Comparison of ENCODE assay signal across 15 cellular contexts in genomic region chr5:132046915-132047314, GRCh38. TPM values are rescaled to one million over a fixed set of nuclear protein-coding genes. Genes with fewer than 3 reads are reported as not detected.
DNase-seq lines count a peak whose midpoint lies in the region; ATAC-seq and TF ChIP-seq lines count a peak whose summit lies in the region.
"Had no signal": no experiment of that assay in that cellular context is flagged by ENCODE, and none has a peak within 500 bp of the region (broad histone marks: within the 10 kb centered on the region; RNA-seq: fewer than 3 reads in every experiment).

No MANE protein-coding gene starts in this region.

- H3K27me3 Mint-ChIP-seq in activated CD8-positive, alpha-beta memory T cell treated with anti-CD3 and anti-CD28 coated beads, Interleukin-2, amount 10 ng/mL, durations not matched to agents 7 days and 5 days: peaks cover 15% of the 10 kb centered on the region

- TF ChIP-seq CTCF in coronary artery (IDR thresholded peaks at IDR 0.05): no peak
- TF ChIP-seq CTCF in GM13976 (IDR thresholded peaks at IDR 0.05; ENCODE audit: borderline replicate concordance, control extremely low read depth, extremely low read depth, insufficient read depth, missing control alignments): no peak
- no peak for TF ChIP-seq CTCF in RWPE1 (conservative IDR thresholded peaks at IDR 0.05; ENCODE audit: low read depth)

- no peak overlapping the region for H3K27ac ChIP-seq in coronary artery
- H3K27ac ChIP-seq in RWPE1: no peak overlapping the region
- H3K27ac ChIP-seq: C4-2B had no signal

- no peaks in the 10 kb centered on the region for H3K4me1 Mint-ChIP-seq in activated CD8-positive, alpha-beta memory T cell treated with anti-CD3 and anti-CD28 coated beads, Interleukin-2, amount 10 ng/mL, durations not matched to agents 7 days and 5 days

- POLR2A ChIA-PET in RWPE1 (lab: Yijun Ruan, JAX; ENCODE audit: low non-redundant PET): no interaction called here

- H3K4me3 Mint-ChIP-seq in activated CD8-positive, alpha-beta memory T cell treated with anti-CD3 and anti-CD28 coated beads, Interleukin-2, amount 10 ng/mL, durations not matched to agents 7 days and 5 days: no peak overlapping the region

- in situ Hi-C loops in GM13976 (cut with MboI; ENCODE audit: low sequenced_read_pairs, unreplicated experiment): no loop called here

- peaks cover 4% of the 10 kb centered on the region for H3K9me3 Mint-ChIP-seq in activated CD8-positive, alpha-beta memory T cell treated with anti-CD3 and anti-CD28 coated beads, Interleukin-2, amount 10 ng/mL, durations not matched to agents 7 days and 5 days (ENCODE audit: low read depth)

- peak; percentile 2 for DNase-seq in activated CD8-positive, alpha-beta memory T cell treated with anti-CD3 and anti-CD28 coated beads, Interleukin-2, amount 50 U/mL, for 4 hours
- DNase-seq in activated CD8-positive, alpha-beta memory T cell treated with anti-CD3 and anti-CD28 coated beads, Interleukin-2, amount 10 ng/mL, durations not matched to agents 7 days and 5 days: no peak
- DNase-seq in ELF-1 (ENCODE audit: low read depth, low spot score) (peak; percentile 26), coronary artery (ENCODE audit: low spot score) (peak; percentile 52), mesenteric fat pad (ENCODE audit: low spot score) (peak; percentile 43), DMS79 (lab: John Stamatoyannopoulos, UW) (no peak), GM13976 (ENCODE audit: low spot score) (no peak), RWPE1 (ENCODE audit: low spot score) (no peak)
- DNase-seq: DMS153, NCI-H1436, NCI-H226 had no signal

- CTCF ChIA-PET in activated CD8-positive, alpha-beta memory T cell treated with anti-CD3 and anti-CD28 coated beads, Interleukin-2, amount 10 ng/mL, durations not matched to agents 7 days and 5 days (lab: Charles Lee): no interaction called here
- CTCF ChIA-PET in RWPE1 (lab: Yijun Ruan, JAX): interaction anchor here (0.5 to 0.7 kb wide), 2 partner anchors 18 to 1140 kb away, joined by 3 read pairs; no protein-coding TSS in a partner anchor

- peaks cover 5% of the 10 kb centered on the region for H3K36me3 Mint-ChIP-seq in activated CD8-positive, alpha-beta memory T cell treated with anti-CD3 and anti-CD28 coated beads, Interleukin-2, amount 10 ng/mL, durations not matched to agents 7 days and 5 days

- H3K4me3 ChIP-seq in coronary artery: no peak overlapping the region

- no peak for ATAC-seq in activated CD8-positive, alpha-beta memory T cell treated with anti-CD3 and anti-CD28 coated beads, Interleukin-2, amount 10 ng/mL, durations not matched to agents 7 days and 5 days
- ATAC-seq: HCT116, Panc1 had no signal

- no peak overlapping the region for H3K27ac Mint-ChIP-seq in activated CD8-positive, alpha-beta memory T cell treated with anti-CD3 and anti-CD28 coated beads, Interleukin-2, amount 10 ng/mL, durations not matched to agents 7 days and 5 days

RNA-seq across cellular contexts. Expression of gene IL3, which starts 13.5 kb away (rescaled TPM):
- total RNA-seq in activated CD8-positive, alpha-beta memory T cell treated with anti-CD3 and anti-CD28 coated beads, Interleukin-2, amount 10 ng/mL, durations not matched to agents 7 days and 5 days: 1 to 10 TPM in 1 of 2 experiments, under 1 TPM in 1; 0.47 to 1.5 TPM
- not detected for total RNA-seq in mesenteric fat pad
- total RNA-seq: HT1080 had no signal

RNA-seq across cellular contexts. Expression of gene CSF2, which starts 26.7 kb away (rescaled TPM):
- 100 to 1,000 TPM in 1 of 2 experiments, 1 to 10 TPM in 1; 4.9 to 164 TPM for total RNA-seq in activated CD8-positive, alpha-beta memory T cell treated with anti-CD3 and anti-CD28 coated beads, Interleukin-2, amount 10 ng/mL, durations not matched to agents 7 days and 5 days
- total RNA-seq in mesenteric fat pad: not detected
- total RNA-seq: HT1080 had no signal

RNA-seq across cellular contexts. Expression of gene ACSL6, which starts 35.5 kb away (rescaled TPM):
- total RNA-seq in activated CD8-positive, alpha-beta memory T cell treated with anti-CD3 and anti-CD28 coated beads, Interleukin-2, amount 10 ng/mL, durations not matched to agents 7 days and 5 days: 10 to 100 TPM in 1 of 2 experiments, 1 to 10 TPM in 1; 7.0 to 10.9 TPM
- total RNA-seq in mesenteric fat pad: 0.35 TPM

Comparison
In these comparisons a context has a peak if more than half of its experiments do, and no peak if none do; other contexts are left out.
1. DNase-seq: peak in activated CD8-positive, alpha-beta memory T cell treated with anti-CD3 and anti-CD28 coated beads, Interleukin-2, amount 50 U/mL, for 4 hours (single experiment), ELF-1 (single experiment), coronary artery (single experiment) and mesenteric fat pad (single experiment); none in activated CD8-positive, alpha-beta memory T cell treated with anti-CD3 and anti-CD28 coated beads, Interleukin-2, amount 10 ng/mL, durations not matched to agents 7 days and 5 days (single experiment), DMS79 (single experiment), GM13976 (single experiment) and RWPE1 (single experiment).